Comparison of ENCODE assay signal across 8 cellular contexts in the genomic region with DNA sequence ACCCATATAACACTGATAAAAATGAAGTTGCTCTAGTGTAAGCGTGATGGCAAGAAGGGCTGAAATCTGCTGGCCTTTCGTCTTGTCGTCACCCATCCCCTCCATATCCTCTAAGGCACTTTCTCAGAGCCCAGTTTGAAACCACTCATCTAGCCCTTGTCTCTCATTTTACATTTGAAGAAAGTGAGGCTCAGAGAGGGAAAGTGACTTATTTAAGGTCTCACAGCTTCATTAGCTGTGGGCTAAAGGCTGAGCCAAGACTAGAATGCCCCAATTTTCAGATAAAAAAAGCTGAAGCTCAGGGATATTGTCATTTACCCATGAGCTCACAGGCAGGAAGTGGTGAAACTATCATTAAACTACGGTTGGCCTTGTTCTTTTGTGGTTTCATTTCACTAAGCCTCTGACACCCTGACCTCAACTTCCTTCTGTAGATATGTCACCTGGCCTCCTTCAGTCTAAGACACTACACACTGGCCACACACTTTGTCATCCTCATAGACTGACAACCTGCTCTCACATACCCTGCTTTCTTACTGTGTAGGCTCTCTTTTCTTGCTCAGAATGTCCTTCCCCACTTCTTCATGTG.
DNase-seq lines count a peak whose midpoint lies in the region; ATAC-seq and TF ChIP-seq lines count a peak whose summit lies in the region.

No MANE protein-coding gene starts in this region.

- intact Hi-C loops in CD8-positive, alpha-beta T cell (cut with DNase I, micrococcal nuclease): loop anchor here (1.0 to 2.0 kb wide), 3 partner anchors 41 to 177 kb away; a partner anchor contains a TSS
- intact Hi-C loops in activated CD4-positive, alpha-beta T cell treated with anti-CD3 and anti-CD28 coated beads, Interleukin-2, amount 10 ng/mL, durations not matched to agents 24 days and 14 days (cut with micrococcal nuclease): loop anchor here (1.0 to 10.0 kb wide), 7 partner anchors 41 to 1219 kb away; a partner anchor contains a TSS

- CTCF ChIA-PET in CD8-positive, alpha-beta T cell (lab: Charles Lee): no interaction called here

- peaks cover 53% of the 10 kb centered on the region for H3K4me1 ChIP-seq in CD8-positive, alpha-beta T cell (ENCODE audit: insufficient read depth, low read length)

- ATAC-seq in CD8-positive, alpha-beta T cell: peak; percentile 98
- ATAC-seq in GM19467 (IDR thresholded peaks at IDR 0.05; ENCODE audit: unreplicated experiment) (peak; percentile 99), HG03521 (IDR thresholded peaks at IDR 0.05; ENCODE audit: unreplicated experiment) (peak; percentile 98), naive B cell (ENCODE audit: low read depth in 2 of 2) (peak; percentile 92 to 94)

- H3K27ac Mint-ChIP-seq in CD8-positive, alpha-beta T cell: peak overlapping the region; percentile 86
- peak overlapping the region; percentile 81 for H3K27ac Mint-ChIP-seq in activated CD4-positive, alpha-beta T cell treated with anti-CD3 and anti-CD28 coated beads, Interleukin-2, amount 10 ng/mL, durations not matched to agents 24 days and 14 days
- H3K27ac Mint-ChIP-seq in naive B cell: peak overlapping the region; percentile 55 to 98 (median 96)

- H3K9me3 ChIP-seq in CD8-positive, alpha-beta T cell (ENCODE audit: low read length): no peaks in the 10 kb centered on the region

- H3K27ac ChIP-seq in CD8-positive, alpha-beta T cell (ENCODE audit: low read depth, low read length): no peak overlapping the region

- peak; percentile 18 to 69 (median 45) for DNase-seq in CD8-positive, alpha-beta T cell
- peak; percentile 91 for DNase-seq in activated CD4-positive, alpha-beta T cell treated with anti-CD3 and anti-CD28 coated beads, Interleukin-2, amount 10 ng/mL, durations not matched to agents 24 days and 14 days
- DNase-seq in naive B cell: peak; percentile 81
- no peak for DNase-seq in NCI-H510A (lab: John Stamatoyannopoulos, UW)
- no peak for DNase-seq in NCI-H1092 treated with DMSO at 0.1 percent for 48 hours (lab: John Stamatoyannopoulos, UW)
- DNase-seq in superior temporal gyrus (ENCODE audit: extremely low spot score): no peak

- H3K4me3 Mint-ChIP-seq in CD8-positive, alpha-beta T cell: peak overlapping the region; percentile 54
- peak overlapping the region; percentile 65 for H3K4me3 Mint-ChIP-seq in activated CD4-positive, alpha-beta T cell treated with anti-CD3 and anti-CD28 coated beads, Interleukin-2, amount 10 ng/mL, durations not matched to agents 24 days and 14 days
- H3K4me3 Mint-ChIP-seq in naive B cell: peak overlapping the region; percentile 12 to 85 (median 65)

- H3K36me3 Mint-ChIP-seq in CD8-positive, alpha-beta T cell: no peaks in the 10 kb centered on the region
- no peaks in the 10 kb centered on the region for H3K36me3 Mint-ChIP-seq in activated CD4-positive, alpha-beta T cell treated with anti-CD3 and anti-CD28 coated beads, Interleukin-2, amount 10 ng/mL, durations not matched to agents 24 days and 14 days (ENCODE audit: low read depth)
- H3K36me3 Mint-ChIP-seq in naive B cell: no peaks in the 10 kb centered on the region

- peaks cover 61% of the 10 kb centered on the region for H3K4me1 Mint-ChIP-seq in CD8-positive, alpha-beta T cell (ENCODE audit: low read depth)
- peaks cover 49% of the 10 kb centered on the region for H3K4me1 Mint-ChIP-seq in activated CD4-positive, alpha-beta T cell treated with anti-CD3 and anti-CD28 coated beads, Interleukin-2, amount 10 ng/mL, durations not matched to agents 24 days and 14 days
- H3K4me1 Mint-ChIP-seq in naive B cell: peaks cover 46 to 73% (median 52%) of the 10 kb centered on the region in 3 donors

- H3K4me3 ChIP-seq in CD8-positive, alpha-beta T cell (ENCODE audit: low read depth, low read length): no peak overlapping the region

- H3K27me3 Mint-ChIP-seq in CD8-positive, alpha-beta T cell (ENCODE audit: low read depth): no peaks in the 10 kb centered on the region
- H3K27me3 Mint-ChIP-seq in activated CD4-positive, alpha-beta T cell treated with anti-CD3 and anti-CD28 coated beads, Interleukin-2, amount 10 ng/mL, durations not matched to agents 24 days and 14 days: no peaks in the 10 kb centered on the region
- no peaks in the 10 kb centered on the region for H3K27me3 Mint-ChIP-seq in naive B cell

- no peaks in the 10 kb centered on the region for H3K27me3 ChIP-seq in CD8-positive, alpha-beta T cell (ENCODE audit: insufficient read depth, low read length)

- H3K36me3 ChIP-seq in CD8-positive, alpha-beta T cell (ENCODE audit: insufficient read depth, low read length): no peaks in the 10 kb centered on the region

- no peaks in the 10 kb centered on the region for H3K9me3 Mint-ChIP-seq in CD8-positive, alpha-beta T cell
- peaks cover 3% of the 10 kb centered on the region for H3K9me3 Mint-ChIP-seq in activated CD4-positive, alpha-beta T cell treated with anti-CD3 and anti-CD28 coated beads, Interleukin-2, amount 10 ng/mL, durations not matched to agents 24 days and 14 days
- no peaks in the 10 kb centered on the region for H3K9me3 Mint-ChIP-seq in naive B cell

- no peak for TF ChIP-seq CTCF in CD8-positive, alpha-beta T cell (IDR thresholded peaks at IDR 0.05)

- POLR2A ChIA-PET in CD8-positive, alpha-beta T cell (lab: Charles Lee): interaction anchor here (1.0 to 1.2 kb wide), 5 partner anchors 9 to 59 kb away, joined by 3 to 4 read pairs (median 3); no protein-coding TSS in a partner anchor

Comparison
In these comparisons a context has a peak if more than half of its experiments do, and no peak if none do; other contexts are left out.
1. DNase-seq: peak in CD8-positive, alpha-beta T cell (7 of 7), activated CD4-positive, alpha-beta T cell treated with anti-CD3 and anti-CD28 coated beads, Interleukin-2, amount 10 ng/mL, durations not matched to agents 24 days and 14 days (single experiment) and naive B cell (single experiment); none in NCI-H510A (single experiment), NCI-H1092 treated with DMSO at 0.1 percent for 48 hours (single experiment) and superior temporal gyrus (single experiment).
2. Peak in every context shown above with its lines, with median percentiles within 50 percentile points of each other: ATAC-seq, H3K27ac Mint-ChIP-seq and H3K4me3 Mint-ChIP-seq.